8 cellular contexts compared by ENCODE assay signal in the genomic region with DNA sequence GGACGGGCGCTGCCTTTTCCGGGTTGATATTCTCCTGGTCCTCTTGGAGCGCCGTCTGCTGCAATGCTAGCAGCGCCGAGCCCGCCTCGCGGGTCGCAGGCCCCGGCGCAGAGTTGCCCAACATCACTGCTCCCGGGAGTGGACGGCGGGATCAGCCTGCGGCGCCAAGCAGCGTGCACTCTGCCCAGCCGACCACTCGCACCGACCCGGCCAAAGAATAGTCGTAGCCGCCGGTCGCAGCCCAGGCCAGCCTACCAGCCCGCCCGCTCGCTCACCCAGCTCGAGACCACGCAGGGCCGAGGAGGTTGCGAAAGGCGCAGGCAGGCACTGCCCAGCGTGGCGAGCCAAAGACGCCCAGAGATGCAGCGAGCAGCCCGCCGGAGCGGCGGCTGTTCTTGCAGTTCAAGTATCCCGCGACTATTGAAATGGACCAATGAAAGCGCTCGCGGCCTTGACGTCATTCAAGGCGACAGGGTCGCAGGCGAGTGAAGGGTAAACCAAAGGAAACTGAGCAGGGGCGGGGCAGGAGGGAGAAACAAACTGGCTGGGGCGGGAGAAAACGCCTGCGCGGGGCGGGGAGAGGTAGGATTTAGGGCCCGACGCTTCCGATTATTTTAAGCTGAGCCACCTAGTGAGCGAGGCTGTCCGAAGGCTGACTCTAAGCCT. TPM values are rescaled to one million over a fixed set of nuclear protein-coding genes. Genes with fewer than 3 reads are reported as not detected.
DNase-seq lines count a peak whose midpoint lies in the region; ATAC-seq and TF ChIP-seq lines count a peak whose summit lies in the region.

Gene CCNA2, minus strand, starts transcription at position 379 of the 666 bp plus-strand sequence. Its CDS starts 255 bp downstream, at position 124.

- ATAC-seq in HG02870 (IDR thresholded peaks at IDR 0.05; ENCODE audit: unreplicated experiment) (peak; percentile 88), left cardiac atrium (peak; percentile 100)

- in situ Hi-C loops in GM13976 (cut with MboI; ENCODE audit: low sequenced_read_pairs, unreplicated experiment) = no loop called here

- DNase-seq in GM13976 (ENCODE audit: low spot score) (peak; percentile 96), NCI-H146 treated with DMSO at 0.1 percent for 48 hours (lab: John Stamatoyannopoulos, UW; ENCODE audit: unreplicated experiment) (peak; percentile 80), amniotic stem cell (lab: John Stamatoyannopoulos, UW) (peak; percentile 95), left cardiac atrium (peak; percentile 97), posterior vena cava (ENCODE audit: low spot score) (peak; percentile 99), ureter (ENCODE audit: low spot score) (peak; percentile 97)

- intact Hi-C loops in T-helper 1 cell treated with Interleukin-12 subunit alpha and Interleukin-12 subunit beta and Interleukin-4 antibody, amounts not matched to agents 30 ng/mL and 1 ng/mL, for 36 hours (cut with micrococcal nuclease) = loop anchor here (1.0 to 10.0 kb wide), 13 partner anchors 8 to 1573 kb away; partner anchors contain the start of genes BBS12, BBS7, BLTP1 and IL2
- intact Hi-C loops in left cardiac atrium (cut with DNase I) = no loop called here
- intact Hi-C loops in posterior vena cava (cut with DNase I) = no loop called here

- TF ChIP-seq CTCF in GM13976 (IDR thresholded peaks at IDR 0.05; ENCODE audit: borderline replicate concordance, control extremely low read depth, extremely low read depth, insufficient read depth, missing control alignments) = no peak

RNA-seq across cellular contexts. Expression of gene CCNA2, which starts in this region (rescaled TPM):
- total RNA-seq in T-helper 1 cell treated with Interleukin-12 subunit alpha and Interleukin-12 subunit beta and Interleukin-4 antibody, amounts not matched to agents 30 ng/mL and 1 ng/mL, for 36 hours = 61.0 and 61.5 TPM in 2 replicates
- total RNA-seq in left cardiac atrium = 1 to 10 TPM in 1 of 2 donors, under 1 TPM in 1; 0.26 to 1.7 TPM
- 1 to 10 TPM in 1 of 2 donors, under 1 TPM in 1; 0.52 to 1.2 TPM for total RNA-seq in posterior vena cava
- total RNA-seq in ureter = 1.0 TPM

Comparison
In these comparisons a context has a peak if more than half of its experiments do, and no peak if none do; other contexts are left out.
1. Peak in every context shown above with its lines: DNase-seq and ATAC-seq.
2. RNA of gene CCNA2 (total RNA-seq): 61.0 to 61.5 TPM in T-helper 1 cell treated with Interleukin-12 subunit alpha and Interleukin-12 subunit beta and Interleukin-4 antibody, amounts not matched to agents 30 ng/mL and 1 ng/mL, for 36 hours; 0.26 to 1.7 TPM in left cardiac atrium, 0.52 to 1.2 TPM in posterior vena cava and 1.0 TPM in ureter (single experiment); every median in the first group is over 10 times any median in the second.